In the genomic region with DNA sequence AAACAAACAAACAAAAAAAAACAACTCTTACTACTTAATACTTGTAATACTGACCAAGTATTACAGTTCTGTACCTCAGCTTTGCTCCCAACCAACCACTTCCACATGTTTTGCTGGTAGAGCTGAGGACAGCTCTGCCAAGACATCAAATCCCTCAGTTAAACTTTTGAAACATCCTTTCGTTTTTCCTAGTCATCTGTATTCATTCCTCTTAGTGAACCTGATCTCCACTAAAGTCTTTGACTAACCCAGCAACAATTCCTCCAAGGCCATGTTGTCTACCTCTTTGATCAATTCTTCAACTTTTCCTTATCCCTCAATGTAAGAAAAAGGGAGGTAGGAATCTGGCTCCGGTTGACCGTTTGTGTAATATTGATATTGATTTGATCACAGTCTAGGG, we compare ENCODE assay signal across 27 cellular contexts.
"Had no signal": no experiment of that assay in that cellular context is flagged by ENCODE, and none has a peak within 500 bp of the region (broad histone marks: within the 10 kb centered on the region; RNA-seq: fewer than 3 reads in every experiment).

No MANE protein-coding gene starts in this region.

- H3K4me3 ChIP-seq: K562, SK-N-MC had no signal

- H3K4me1 Mint-ChIP-seq: activated CD4-positive, alpha-beta T cell treated with anti-CD3 and anti-CD28 coated beads, Interleukin-2, amount 10 ng/mL, durations not matched to agents 7 days and 5 days; central memory CD8-positive, alpha-beta T cell; T-cell had no signal

- H3K9me3 Mint-ChIP-seq: activated CD4-positive, alpha-beta T cell treated with anti-CD3 and anti-CD28 coated beads, Interleukin-2, amount 10 ng/mL, durations not matched to agents 7 days and 5 days; brain had no signal

- ATAC-seq: activated naive CD4-positive, alpha-beta T cell treated with anti-CD3 and anti-CD28 coated beads, Interleukin-2, amount 50 U/mL, for 72 hours; activated naive CD8-positive, alpha-beta T cell treated with anti-CD3 and anti-CD28 coated beads, Interleukin-2, amount 50 U/mL, for 24 hours; activated T-cell treated with anti-CD3 and anti-CD28 coated beads, Interleukin-2, amount 50 U/mL, for 4 hours; K562; PC-3; T-cell had no signal

- H3K4me3 Mint-ChIP-seq: activated CD4-positive, alpha-beta memory T cell treated with anti-CD3 and anti-CD28 coated beads for 36 hours; activated CD4-positive, alpha-beta T cell treated with anti-CD3 and anti-CD28 coated beads, Interleukin-2, amount 10 ng/mL, durations not matched to agents 7 days and 5 days; activated naive CD8-positive, alpha-beta T cell treated with anti-CD3 and anti-CD28 coated beads, Interleukin-2, amount 50 U/mL, for 24 hours; activated T-cell treated with anti-CD3 and anti-CD28 coated beads, Interleukin-2, amount 50 U/mL, for 4 hours; brain; central memory CD8-positive, alpha-beta T cell; T-cell had no signal

- DNase-seq: activated CD4-positive, alpha-beta memory T cell treated with anti-CD3 and anti-CD28 coated beads for 36 hours; activated CD4-positive, alpha-beta T cell treated with anti-CD3 and anti-CD28 coated beads, Interleukin-2, amount 10 ng/mL, durations not matched to agents 7 days and 5 days; activated CD4-positive, CD25-positive, alpha-beta regulatory T cell; activated CD8-positive, alpha-beta memory T cell treated with anti-CD3 and anti-CD28 coated beads for 24 hours; activated effector memory CD4-positive, alpha-beta T cell treated with anti-CD3 and anti-CD28 coated beads, Interleukin-2, amount 50 U/mL, for 16 hours; activated naive CD4-positive, alpha-beta T cell treated with Interleukin-2 at 50 U/mL for 16 hours; activated naive CD8-positive, alpha-beta T cell treated with anti-CD3 and anti-CD28 coated beads, Interleukin-2, amount 50 U/mL, for 24 hours; activated T-cell treated with anti-CD3 and anti-CD28 coated beads, Interleukin-2, amount 50 U/mL, for 4 hours; amygdala; Kasumi-1; NCI-H1048; NCI-H1417; NCI-H1930; NCI-H345; NCI-H510A; NCI-H69; NK-92 treated with Interleukin-12 subunit alpha and Interleukin-12 subunit beta, amount 100 ng/mL, for 24 hours; PC-3; SHP77 treated with DMSO at 0.1 percent for 48 hours; T-cell; T-helper 2 cell; T1000 had no signal

- H3K27me3 Mint-ChIP-seq: activated CD4-positive, alpha-beta memory T cell treated with anti-CD3 and anti-CD28 coated beads for 36 hours; activated CD4-positive, alpha-beta T cell treated with anti-CD3 and anti-CD28 coated beads, Interleukin-2, amount 10 ng/mL, durations not matched to agents 7 days and 5 days; activated naive CD8-positive, alpha-beta T cell treated with anti-CD3 and anti-CD28 coated beads, Interleukin-2, amount 50 U/mL, for 24 hours; brain; central memory CD8-positive, alpha-beta T cell; T-cell had no signal

- H3K27ac ChIP-seq: SK-N-MC had no signal

- H3K27ac Mint-ChIP-seq: activated CD4-positive, alpha-beta memory T cell treated with anti-CD3 and anti-CD28 coated beads for 36 hours; activated CD4-positive, alpha-beta T cell treated with anti-CD3 and anti-CD28 coated beads, Interleukin-2, amount 10 ng/mL, durations not matched to agents 7 days and 5 days; activated naive CD4-positive, alpha-beta T cell treated with anti-CD3 and anti-CD28 coated beads, Interleukin-2, amount 50 U/mL, for 72 hours; activated naive CD8-positive, alpha-beta T cell treated with anti-CD3 and anti-CD28 coated beads, Interleukin-2, amount 50 U/mL, for 24 hours; T-cell had no signal

- H3K36me3 Mint-ChIP-seq: activated CD4-positive, alpha-beta memory T cell treated with anti-CD3 and anti-CD28 coated beads for 36 hours; activated naive CD4-positive, alpha-beta T cell treated with anti-CD3 and anti-CD28 coated beads, Interleukin-2, amount 50 U/mL, for 72 hours; brain; T-cell had no signal
